In genomic region chr15:76209523-76209922, GRCh38 we compare ENCODE assay signal across 18 cellular contexts.
DNase-seq lines count a peak whose midpoint lies in the region; ATAC-seq and TF ChIP-seq lines count a peak whose summit lies in the region.
"Had no signal": no experiment of that assay in that cellular context is flagged by ENCODE, and none has a peak within 500 bp of the region (broad histone marks: within the 10 kb centered on the region; RNA-seq: fewer than 3 reads in every experiment).

No MANE protein-coding gene starts in this region.

- no peaks in the 10 kb centered on the region for H3K4me1 Mint-ChIP-seq in activated CD8-positive, alpha-beta memory T cell treated with anti-CD3 and anti-CD28 coated beads, Interleukin-2, amount 10 ng/mL, durations not matched to agents 7 days and 5 days
- no peaks in the 10 kb centered on the region for H3K4me1 Mint-ChIP-seq in effector memory CD8-positive, alpha-beta T cell (ENCODE audit: low read depth in 2 of 2)
- peaks cover 8% of the 10 kb centered on the region for H3K4me1 Mint-ChIP-seq in osteocyte (ENCODE audit: unreplicated experiment)
- H3K4me1 Mint-ChIP-seq: GM23338 had no signal

- CTCF ChIA-PET in activated CD8-positive, alpha-beta memory T cell treated with anti-CD3 and anti-CD28 coated beads, Interleukin-2, amount 10 ng/mL, durations not matched to agents 7 days and 5 days (lab: Charles Lee), result no interaction called here
- CTCF ChIA-PET in HEK293T (lab: Yijun Ruan, JAX), result interaction anchor here (0.7 kb wide), 1 partner anchor 26 kb away, joined by 3 read pairs; no protein-coding TSS in a partner anchor

- H3K4me3 Mint-ChIP-seq in activated CD8-positive, alpha-beta memory T cell treated with anti-CD3 and anti-CD28 coated beads, Interleukin-2, amount 10 ng/mL, durations not matched to agents 7 days and 5 days, result no peak overlapping the region
- H3K4me3 Mint-ChIP-seq in effector memory CD8-positive, alpha-beta T cell, result no peak overlapping the region
- H3K4me3 Mint-ChIP-seq in osteocyte (ENCODE audit: unreplicated experiment), result no peak overlapping the region
- H3K4me3 Mint-ChIP-seq: CD4-positive, alpha-beta memory T cell; GM23338; H9; HFFc6 had no signal

- H3K9me3 Mint-ChIP-seq in activated CD8-positive, alpha-beta memory T cell treated with anti-CD3 and anti-CD28 coated beads, Interleukin-2, amount 10 ng/mL, durations not matched to agents 7 days and 5 days (ENCODE audit: low read depth), result no peaks in the 10 kb centered on the region
- H3K9me3 Mint-ChIP-seq in effector memory CD8-positive, alpha-beta T cell, result no peaks in the 10 kb centered on the region
- no peaks in the 10 kb centered on the region for H3K9me3 Mint-ChIP-seq in osteocyte (ENCODE audit: unreplicated experiment)
- H3K9me3 Mint-ChIP-seq: CD4-positive, alpha-beta memory T cell; GM23338; H9; HFFc6 had no signal

- DNase-seq in activated CD8-positive, alpha-beta memory T cell treated with anti-CD3 and anti-CD28 coated beads, Interleukin-2, amount 50 U/mL, for 48 hours, result peak; percentile 44
- no peak for DNase-seq in activated CD8-positive, alpha-beta memory T cell treated with anti-CD3 and anti-CD28 coated beads, Interleukin-2, amount 10 ng/mL, durations not matched to agents 7 days and 5 days
- DNase-seq in GM20000 (ENCODE audit: low spot score), result peak; percentile 6
- no peak for DNase-seq in effector memory CD8-positive, alpha-beta T cell
- DNase-seq in osteocyte (ENCODE audit: extremely low spot score, unreplicated experiment), result peak; percentile 59
- no peak for DNase-seq in AG08395 (ENCODE audit: low spot score)
- no peak for DNase-seq in 8988T
- no peak for DNase-seq in HEK293T (ENCODE audit: extremely low spot score)
- DNase-seq: ACHN; C1 segment of cervical spinal cord; Calu3; CD4-positive, alpha-beta memory T cell; COR-L47; DND-41; H9; HFFc6 had no signal

- H3K27ac Mint-ChIP-seq in activated CD8-positive, alpha-beta memory T cell treated with anti-CD3 and anti-CD28 coated beads, Interleukin-2, amount 10 ng/mL, durations not matched to agents 7 days and 5 days, result no peak overlapping the region
- H3K27ac Mint-ChIP-seq in effector memory CD8-positive, alpha-beta T cell, result peak overlapping the region; percentile 27 to 41
- H3K27ac Mint-ChIP-seq in osteocyte (ENCODE audit: unreplicated experiment), result no peak overlapping the region
- H3K27ac Mint-ChIP-seq: GM23338, HFFc6 had no signal

- POLR2A ChIA-PET in HEK293T (lab: Yijun Ruan, JAX), result interaction anchor here (1.1 kb wide), 1 partner anchor 9 kb away, joined by 3 read pairs; no protein-coding TSS in a partner anchor

- no peaks in the 10 kb centered on the region for H3K27me3 Mint-ChIP-seq in activated CD8-positive, alpha-beta memory T cell treated with anti-CD3 and anti-CD28 coated beads, Interleukin-2, amount 10 ng/mL, durations not matched to agents 7 days and 5 days
- H3K27me3 Mint-ChIP-seq in effector memory CD8-positive, alpha-beta T cell, result no peaks in the 10 kb centered on the region
- H3K27me3 Mint-ChIP-seq in osteocyte (ENCODE audit: unreplicated experiment), result no peaks in the 10 kb centered on the region
- H3K27me3 Mint-ChIP-seq: CD4-positive, alpha-beta memory T cell had no signal

- no peak for ATAC-seq in activated CD8-positive, alpha-beta memory T cell treated with anti-CD3 and anti-CD28 coated beads, Interleukin-2, amount 10 ng/mL, durations not matched to agents 7 days and 5 days
- ATAC-seq in effector memory CD8-positive, alpha-beta T cell (replicated peaks), result no peak
- ATAC-seq: GM23338, HCT116 had no signal

- H3K36me3 Mint-ChIP-seq in activated CD8-positive, alpha-beta memory T cell treated with anti-CD3 and anti-CD28 coated beads, Interleukin-2, amount 10 ng/mL, durations not matched to agents 7 days and 5 days, result no peaks in the 10 kb centered on the region
- H3K36me3 Mint-ChIP-seq in effector memory CD8-positive, alpha-beta T cell (ENCODE audit: insufficient read depth), result peaks cover 2% of the 10 kb centered on the region
- H3K36me3 Mint-ChIP-seq in osteocyte (ENCODE audit: unreplicated experiment), result peaks cover 18% of the 10 kb centered on the region

- TF ChIP-seq CTCF in GM20000 (IDR thresholded peaks at IDR 0.05; ENCODE audit: extremely low read depth, missing control alignments) (no peak), osteocyte (IDR thresholded peaks at IDR 0.05) (no peak)

TF ChIP-seq in HEK293T, 16 proteins besides CTCF, POLR2A, EP300 and RAD21:
- TF ChIP-seq LEF1 (IDR thresholded peaks at IDR 0.05; ENCODE audit: borderline replicate concordance) (no peak), TARDBP (IDR thresholded peaks at IDR 0.05) (no peak), BHLHE40 (IDR thresholded peaks at IDR 0.05; ENCODE audit: borderline replicate concordance) (no peak), FOXA1 (IDR thresholded peaks at IDR 0.05) (no peak), ARNT (IDR thresholded peaks at IDR 0.05) (no peak), SP1 (IDR thresholded peaks at IDR 0.05) (no peak), HDGF (IDR thresholded peaks at IDR 0.05; ENCODE audit: borderline replicate concordance) (no peak), FOXK2 (IDR thresholded peaks at IDR 0.05) (no peak), ZNF384 (IDR thresholded peaks at IDR 0.05) (no peak), SUZ12 (IDR thresholded peaks at IDR 0.05) (no peak), CTBP1 (IDR thresholded peaks at IDR 0.05; ENCODE audit: borderline replicate concordance) (no peak), L3MBTL2 (conservative IDR thresholded peaks at IDR 0.05) (no peak), NFRKB (IDR thresholded peaks at IDR 0.05) (no peak), ELF4 (IDR thresholded peaks at IDR 0.05) (no peak), PKNOX1 (IDR thresholded peaks at IDR 0.05) (no peak), FOXM1 (IDR thresholded peaks at IDR 0.05; ENCODE audit: borderline replicate concordance) (no peak)
TF ChIP-seq in HEK293T: peak in this region for 0.

Comparison
In these comparisons a context has a peak if more than half of its experiments do, and no peak if none do; other contexts are left out.
1. DNase-seq: peak in activated CD8-positive, alpha-beta memory T cell treated with anti-CD3 and anti-CD28 coated beads, Interleukin-2, amount 50 U/mL, for 48 hours (single experiment), GM20000 (single experiment) and osteocyte (single experiment); none in activated CD8-positive, alpha-beta memory T cell treated with anti-CD3 and anti-CD28 coated beads, Interleukin-2, amount 10 ng/mL, durations not matched to agents 7 days and 5 days (single experiment), effector memory CD8-positive, alpha-beta T cell (0 of 3), AG08395 (single experiment), 8988T (single experiment) and HEK293T (single experiment).
2. H3K27ac Mint-ChIP-seq: peak in effector memory CD8-positive, alpha-beta T cell (2 of 2); none in activated CD8-positive, alpha-beta memory T cell treated with anti-CD3 and anti-CD28 coated beads, Interleukin-2, amount 10 ng/mL, durations not matched to agents 7 days and 5 days (single experiment) and osteocyte (single experiment).